Comparison of ENCODE assay signal across 16 cellular contexts in genomic region chrX:14015941-14016340, GRCh38.
"Had no signal": no experiment of that assay in that cellular context is flagged by ENCODE, and none has a peak within 500 bp of the region (broad histone marks: within the 10 kb centered on the region; RNA-seq: fewer than 3 reads in every experiment).

No MANE protein-coding gene starts in this region.

- H3K27ac Mint-ChIP-seq: activated CD8-positive, alpha-beta memory T cell treated with anti-CD3 and anti-CD28 coated beads, Interleukin-2, amount 10 ng/mL, durations not matched to agents 7 days and 5 days; stimulated activated naive CD8-positive, alpha-beta T cell treated with anti-CD3 and anti-CD28 coated beads, Interleukin-15, Interleukin-2, amounts not matched to agents 100 ng/mL and 50 ng/mL, for 24 hours had no signal

- H3K4me3 Mint-ChIP-seq: activated CD8-positive, alpha-beta memory T cell treated with anti-CD3 and anti-CD28 coated beads, Interleukin-2, amount 10 ng/mL, durations not matched to agents 7 days and 5 days; activated T-cell treated with anti-CD3 and anti-CD28 coated beads, Interleukin-2, amount 50 U/mL, for 4 hours; stimulated activated naive CD8-positive, alpha-beta T cell treated with anti-CD3 and anti-CD28 coated beads, Interleukin-15, Interleukin-2, amounts not matched to agents 100 ng/mL and 50 ng/mL, for 24 hours had no signal

- DNase-seq: activated CD4-positive, alpha-beta T cell treated with anti-CD3 and anti-CD28 coated beads, Interleukin-2, amount 50 U/mL, for 4 hours; activated CD8-positive, alpha-beta memory T cell treated with anti-CD3 and anti-CD28 coated beads, Interleukin-2, amount 10 ng/mL, durations not matched to agents 7 days and 5 days; activated gamma-delta T cell treated with Interleukin-2 at 50 U/mL for 16 hours; activated T-cell treated with anti-CD3 and anti-CD28 coated beads, Interleukin-2, amount 50 U/mL, for 4 hours; body of pancreas; dermis blood vessel endothelial cell; foreskin melanocyte; heart left ventricle; islet precursor cell; mammary epithelial cell; mucosa of descending colon; stimulated activated CD4-positive, alpha-beta T cell treated with anti-CD3 and anti-CD28 coated beads, Interleukin-4, amount 100 ng/mL, for 1 hour; stimulated activated CD8-positive, alpha-beta memory T cell treated with anti-CD3 and anti-CD28 coated beads, Interleukin-4, amount 100 ng/mL, for 48 hours; uterus had no signal

- H3K9me3 ChIP-seq: body of pancreas, heart left ventricle, mucosa of descending colon, uterus had no signal

- H3K4me3 ChIP-seq: body of pancreas, heart left ventricle, mucosa of descending colon, uterus had no signal

- H3K27me3 ChIP-seq: body of pancreas, heart left ventricle, uterus had no signal

- H3K36me3 ChIP-seq: uterus had no signal

- H3K27me3 Mint-ChIP-seq: activated CD8-positive, alpha-beta memory T cell treated with anti-CD3 and anti-CD28 coated beads, Interleukin-2, amount 10 ng/mL, durations not matched to agents 7 days and 5 days; stimulated activated naive CD8-positive, alpha-beta T cell treated with anti-CD3 and anti-CD28 coated beads, Interleukin-15, Interleukin-2, amounts not matched to agents 100 ng/mL and 50 ng/mL, for 24 hours had no signal

- H3K27ac ChIP-seq: body of pancreas, heart left ventricle, uterus had no signal

- H3K4me1 ChIP-seq: body of pancreas, heart left ventricle, uterus had no signal

- H3K9me3 Mint-ChIP-seq: activated T-cell treated with anti-CD3 and anti-CD28 coated beads, Interleukin-2, amount 50 U/mL, for 4 hours; stimulated activated naive CD8-positive, alpha-beta T cell treated with anti-CD3 and anti-CD28 coated beads, Interleukin-15, Interleukin-2, amounts not matched to agents 100 ng/mL and 50 ng/mL, for 24 hours had no signal

- ATAC-seq: activated CD8-positive, alpha-beta memory T cell treated with anti-CD3 and anti-CD28 coated beads, Interleukin-2, amount 10 ng/mL, durations not matched to agents 7 days and 5 days; activated T-cell treated with anti-CD3 and anti-CD28 coated beads, Interleukin-2, amount 50 U/mL, for 4 hours; body of pancreas; heart left ventricle; left lobe of liver; mucosa of descending colon had no signal
